Comparison of ENCODE assay signal across 29 cellular contexts in the genomic region with DNA sequence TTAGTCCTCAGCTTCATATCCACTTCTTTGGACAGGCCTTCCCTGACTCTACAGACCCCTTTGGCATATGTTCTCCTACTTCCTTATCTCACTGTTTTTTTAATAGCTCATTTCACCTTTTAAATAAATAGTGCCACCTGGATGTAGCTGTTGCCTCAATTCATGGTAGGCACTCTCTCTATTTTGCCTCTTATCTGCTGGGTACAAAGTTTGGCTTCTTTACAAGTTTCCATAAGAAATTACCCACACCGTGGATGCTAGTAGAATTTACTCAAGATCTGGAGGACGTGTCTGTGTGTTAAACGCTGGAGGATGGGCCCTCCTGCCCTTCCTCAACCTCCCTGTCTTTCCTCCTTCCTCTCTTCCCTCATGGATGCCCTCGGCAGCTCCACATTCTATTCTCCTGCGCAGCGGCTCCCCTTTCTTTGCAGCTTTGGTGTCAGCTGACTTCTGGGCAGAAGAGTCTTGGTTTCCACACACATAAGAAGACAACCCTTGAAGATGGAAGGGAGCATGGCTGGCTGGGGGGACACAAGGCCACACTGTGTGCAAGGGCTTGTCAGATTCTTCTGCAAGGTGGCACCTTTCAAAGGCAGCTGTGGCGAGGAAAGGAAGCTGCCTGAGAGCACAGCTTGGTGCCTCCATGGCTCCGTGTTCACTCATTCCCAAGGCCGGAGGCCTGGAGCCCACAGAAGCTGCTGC.
"Had no signal": no experiment of that assay in that cellular context is flagged by ENCODE, and none has a peak within 500 bp of the region (broad histone marks: within the 10 kb centered on the region; RNA-seq: fewer than 3 reads in every experiment).

No MANE protein-coding gene starts in this region.

- H3K36me3 ChIP-seq: heart right ventricle, left lung, lower lobe of right lung, neural progenitor cell, pancreas, prostate gland, spleen, tibial nerve, upper lobe of right lung had no signal

- H3K4me1 Mint-ChIP-seq: naive B cell; natural killer cell; neural progenitor cell; stimulated activated effector memory CD8-positive, alpha-beta T cell treated with anti-CD3 and anti-CD28 coated beads, Interleukin-12 subunit alpha, Interleukin-12 subunit beta, amount 100 ng/mL, for 72 hours had no signal

- H3K9me3 Mint-ChIP-seq: natural killer cell; stimulated activated effector memory CD8-positive, alpha-beta T cell treated with anti-CD3 and anti-CD28 coated beads, Interleukin-12 subunit alpha, Interleukin-12 subunit beta, amount 100 ng/mL, for 72 hours; stimulated activated naive CD8-positive, alpha-beta T cell treated with anti-CD3 and anti-CD28 coated beads, Interleukin-15, Interleukin-2, amounts not matched to agents 100 ng/mL and 50 ng/mL, for 24 hours had no signal

- ATAC-seq: heart right ventricle; left cardiac atrium; left lung; lower lobe of right lung; natural killer cell; pancreas; right cardiac atrium; sciatic nerve; stimulated activated effector memory CD8-positive, alpha-beta T cell treated with anti-CD3 and anti-CD28 coated beads, Interleukin-12 subunit alpha, Interleukin-12 subunit beta, amount 100 ng/mL, for 72 hours; upper lobe of right lung had no signal

- H3K9ac ChIP-seq: neural progenitor cell had no signal

- H3K4me1 ChIP-seq: heart right ventricle, left lung, lower lobe of right lung, neural progenitor cell, pancreas, prostate gland, spleen, tibial nerve had no signal

- H3K4me3 Mint-ChIP-seq: natural killer cell; nephron progenitor cell; neural progenitor cell; stimulated activated effector memory CD8-positive, alpha-beta T cell treated with anti-CD3 and anti-CD28 coated beads, Interleukin-12 subunit alpha, Interleukin-12 subunit beta, amount 100 ng/mL, for 72 hours; stimulated activated naive CD8-positive, alpha-beta T cell treated with anti-CD3 and anti-CD28 coated beads, Interleukin-15, Interleukin-2, amounts not matched to agents 100 ng/mL and 50 ng/mL, for 24 hours had no signal

- FAIRE-seq: pancreas, urothelium cell line had no signal

- H3K4me2 ChIP-seq: hepatocyte, neural progenitor cell had no signal

- H3K27me3 ChIP-seq: heart right ventricle, hepatocyte, left lung, neural progenitor cell, pancreas, tibial nerve, upper lobe of right lung had no signal

- H3K4me3 ChIP-seq: heart right ventricle, hepatocyte, left lung, lower lobe of right lung, neural progenitor cell, pancreas, prostate gland, skin epidermis, spleen, tibial nerve, upper lobe of right lung had no signal

- DNase-seq: heart right ventricle; islet precursor cell; kidney glomerular epithelial cell; left cardiac atrium; left lung; lower lobe of right lung; mammary epithelial cell; mesenchymal stem cell; naive B cell; natural killer cell; nephron progenitor cell; pancreas; posterior cingulate gyrus; retina; right cardiac atrium; spleen; stimulated activated CD4-positive, alpha-beta T cell treated with anti-CD3 and anti-CD28 coated beads, Interleukin-4, amount 100 ng/mL, for 24 hours; stimulated activated naive CD4-positive, alpha-beta T cell; substantia nigra; upper lobe of right lung had no signal

- H3K27ac Mint-ChIP-seq: naive B cell; natural killer cell; nephron progenitor cell; neural progenitor cell; stimulated activated effector memory CD8-positive, alpha-beta T cell treated with anti-CD3 and anti-CD28 coated beads, Interleukin-12 subunit alpha, Interleukin-12 subunit beta, amount 100 ng/mL, for 72 hours; stimulated activated naive CD8-positive, alpha-beta T cell treated with anti-CD3 and anti-CD28 coated beads, Interleukin-15, Interleukin-2, amounts not matched to agents 100 ng/mL and 50 ng/mL, for 24 hours had no signal

- H3K9me3 ChIP-seq: lower lobe of right lung, pancreas, prostate gland, spleen, tibial nerve, upper lobe of right lung had no signal

- H3K36me3 Mint-ChIP-seq: naive B cell; natural killer cell; stimulated activated effector memory CD8-positive, alpha-beta T cell treated with anti-CD3 and anti-CD28 coated beads, Interleukin-12 subunit alpha, Interleukin-12 subunit beta, amount 100 ng/mL, for 72 hours had no signal

- H3K27ac ChIP-seq: heart right ventricle, hepatocyte, left lung, lower lobe of right lung, neural progenitor cell, pancreas, prostate gland, skin epidermis, spleen, tibial nerve, upper lobe of right lung had no signal

- H2AFZ ChIP-seq: hepatocyte, neural progenitor cell had no signal
